ENCODE assay signal across 1 cellular context in genomic region chr3:45123030-45123429, GRCh38.
TF ChIP-seq lines count a peak whose summit lies in the region.

No MANE protein-coding gene starts in this region.

TF ChIP-seq in GM23338, 12 proteins besides CTCF, POLR2A, EP300 and RAD21 (continued from another document):
- TF ChIP-seq, protein P1, sequence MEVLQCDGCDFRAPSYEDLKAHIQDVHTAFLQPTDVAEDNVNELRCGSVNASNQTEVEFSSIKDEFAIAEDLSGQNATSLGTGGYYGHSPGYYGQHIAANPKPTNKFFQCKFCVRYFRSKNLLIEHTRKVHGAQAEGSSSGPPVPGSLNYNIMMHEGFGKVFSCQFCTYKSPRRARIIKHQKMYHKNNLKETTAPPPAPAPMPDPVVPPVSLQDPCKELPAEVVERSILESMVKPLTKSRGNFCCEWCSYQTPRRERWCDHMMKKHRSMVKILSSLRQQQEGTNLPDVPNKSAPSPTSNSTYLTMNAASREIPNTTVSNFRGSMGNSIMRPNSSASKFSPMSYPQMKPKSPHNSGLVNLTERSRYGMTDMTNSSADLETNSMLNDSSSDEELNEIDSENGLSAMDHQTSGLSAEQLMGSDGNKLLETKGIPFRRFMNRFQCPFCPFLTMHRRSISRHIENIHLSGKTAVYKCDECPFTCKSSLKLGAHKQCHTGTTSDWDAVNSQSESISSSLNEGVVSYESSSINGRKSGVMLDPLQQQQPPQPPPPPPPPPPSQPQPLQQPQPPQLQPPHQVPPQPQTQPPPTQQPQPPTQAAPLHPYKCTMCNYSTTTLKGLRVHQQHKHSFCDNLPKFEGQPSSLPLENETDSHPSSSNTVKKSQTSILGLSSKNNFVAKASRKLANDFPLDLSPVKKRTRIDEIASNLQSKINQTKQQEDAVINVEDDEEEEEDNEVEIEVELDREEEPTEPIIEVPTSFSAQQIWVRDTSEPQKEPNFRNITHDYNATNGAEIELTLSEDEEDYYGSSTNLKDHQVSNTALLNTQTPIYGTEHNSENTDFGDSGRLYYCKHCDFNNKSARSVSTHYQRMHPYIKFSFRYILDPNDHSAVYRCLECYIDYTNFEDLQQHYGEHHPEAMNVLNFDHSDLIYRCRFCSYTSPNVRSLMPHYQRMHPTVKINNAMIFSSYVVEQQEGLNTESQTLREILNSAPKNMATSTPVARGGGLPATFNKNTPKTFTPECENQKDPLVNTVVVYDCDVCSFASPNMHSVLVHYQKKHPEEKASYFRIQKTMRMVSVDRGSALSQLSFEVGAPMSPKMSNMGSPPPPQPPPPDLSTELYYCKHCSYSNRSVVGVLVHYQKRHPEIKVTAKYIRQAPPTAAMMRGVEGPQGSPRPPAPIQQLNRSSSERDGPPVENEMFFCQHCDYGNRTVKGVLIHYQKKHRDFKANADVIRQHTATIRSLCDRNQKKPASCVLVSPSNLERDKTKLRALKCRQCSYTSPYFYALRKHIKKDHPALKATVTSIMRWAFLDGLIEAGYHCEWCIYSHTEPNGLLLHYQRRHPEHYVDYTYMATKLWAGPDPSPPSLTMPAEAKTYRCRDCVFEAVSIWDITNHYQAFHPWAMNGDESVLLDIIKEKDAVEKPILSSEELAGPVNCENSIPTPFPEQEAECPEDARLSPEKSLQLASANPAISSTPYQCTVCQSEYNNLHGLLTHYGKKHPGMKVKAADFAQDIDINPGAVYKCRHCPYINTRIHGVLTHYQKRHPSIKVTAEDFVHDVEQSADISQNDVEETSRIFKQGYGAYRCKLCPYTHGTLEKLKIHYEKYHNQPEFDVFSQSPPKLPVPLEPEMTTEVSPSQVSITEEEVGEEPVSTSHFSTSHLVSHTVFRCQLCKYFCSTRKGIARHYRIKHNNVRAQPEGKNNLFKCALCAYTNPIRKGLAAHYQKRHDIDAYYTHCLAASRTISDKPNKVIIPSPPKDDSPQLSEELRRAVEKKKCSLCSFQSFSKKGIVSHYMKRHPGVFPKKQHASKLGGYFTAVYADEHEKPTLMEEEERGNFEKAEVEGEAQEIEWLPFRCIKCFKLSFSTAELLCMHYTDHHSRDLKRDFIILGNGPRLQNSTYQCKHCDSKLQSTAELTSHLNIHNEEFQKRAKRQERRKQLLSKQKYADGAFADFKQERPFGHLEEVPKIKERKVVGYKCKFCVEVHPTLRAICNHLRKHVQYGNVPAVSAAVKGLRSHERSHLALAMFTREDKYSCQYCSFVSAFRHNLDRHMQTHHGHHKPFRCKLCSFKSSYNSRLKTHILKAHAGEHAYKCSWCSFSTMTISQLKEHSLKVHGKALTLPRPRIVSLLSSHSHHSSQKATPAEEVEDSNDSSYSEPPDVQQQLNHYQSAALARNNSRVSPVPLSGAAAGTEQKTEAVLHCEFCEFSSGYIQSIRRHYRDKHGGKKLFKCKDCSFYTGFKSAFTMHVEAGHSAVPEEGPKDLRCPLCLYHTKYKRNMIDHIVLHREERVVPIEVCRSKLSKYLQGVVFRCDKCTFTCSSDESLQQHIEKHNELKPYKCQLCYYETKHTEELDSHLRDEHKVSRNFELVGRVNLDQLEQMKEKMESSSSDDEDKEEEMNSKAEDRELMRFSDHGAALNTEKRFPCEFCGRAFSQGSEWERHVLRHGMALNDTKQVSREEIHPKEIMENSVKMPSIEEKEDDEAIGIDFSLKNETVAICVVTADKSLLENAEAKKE (CRISPR knock-in tag; IDR thresholded peaks at IDR 0.05), result no peak
- TF ChIP-seq EZH2phosphoT487 (IDR thresholded peaks at IDR 0.05; ENCODE audit: unreplicated experiment), result no peak
- no peak for TF ChIP-seq ZNF331 (CRISPR knock-in tag; IDR thresholded peaks at IDR 0.05; ENCODE audit: low read depth)
- no peak for TF ChIP-seq ZNF114 (CRISPR knock-in tag; IDR thresholded peaks at IDR 0.05)
- TF ChIP-seq JUNB (IDR thresholded peaks at IDR 0.05; ENCODE audit: unreplicated experiment), result no peak
- no peak for TF ChIP-seq POLR2AphosphoS5 (IDR thresholded peaks at IDR 0.05; ENCODE audit: low read depth)
- no peak for TF ChIP-seq STAT1 (IDR thresholded peaks at IDR 0.05; ENCODE audit: unreplicated experiment)
- no peak for TF ChIP-seq EZH2 (IDR thresholded peaks at IDR 0.05; ENCODE audit: low read depth, unreplicated experiment)
- TF ChIP-seq, protein P2, sequence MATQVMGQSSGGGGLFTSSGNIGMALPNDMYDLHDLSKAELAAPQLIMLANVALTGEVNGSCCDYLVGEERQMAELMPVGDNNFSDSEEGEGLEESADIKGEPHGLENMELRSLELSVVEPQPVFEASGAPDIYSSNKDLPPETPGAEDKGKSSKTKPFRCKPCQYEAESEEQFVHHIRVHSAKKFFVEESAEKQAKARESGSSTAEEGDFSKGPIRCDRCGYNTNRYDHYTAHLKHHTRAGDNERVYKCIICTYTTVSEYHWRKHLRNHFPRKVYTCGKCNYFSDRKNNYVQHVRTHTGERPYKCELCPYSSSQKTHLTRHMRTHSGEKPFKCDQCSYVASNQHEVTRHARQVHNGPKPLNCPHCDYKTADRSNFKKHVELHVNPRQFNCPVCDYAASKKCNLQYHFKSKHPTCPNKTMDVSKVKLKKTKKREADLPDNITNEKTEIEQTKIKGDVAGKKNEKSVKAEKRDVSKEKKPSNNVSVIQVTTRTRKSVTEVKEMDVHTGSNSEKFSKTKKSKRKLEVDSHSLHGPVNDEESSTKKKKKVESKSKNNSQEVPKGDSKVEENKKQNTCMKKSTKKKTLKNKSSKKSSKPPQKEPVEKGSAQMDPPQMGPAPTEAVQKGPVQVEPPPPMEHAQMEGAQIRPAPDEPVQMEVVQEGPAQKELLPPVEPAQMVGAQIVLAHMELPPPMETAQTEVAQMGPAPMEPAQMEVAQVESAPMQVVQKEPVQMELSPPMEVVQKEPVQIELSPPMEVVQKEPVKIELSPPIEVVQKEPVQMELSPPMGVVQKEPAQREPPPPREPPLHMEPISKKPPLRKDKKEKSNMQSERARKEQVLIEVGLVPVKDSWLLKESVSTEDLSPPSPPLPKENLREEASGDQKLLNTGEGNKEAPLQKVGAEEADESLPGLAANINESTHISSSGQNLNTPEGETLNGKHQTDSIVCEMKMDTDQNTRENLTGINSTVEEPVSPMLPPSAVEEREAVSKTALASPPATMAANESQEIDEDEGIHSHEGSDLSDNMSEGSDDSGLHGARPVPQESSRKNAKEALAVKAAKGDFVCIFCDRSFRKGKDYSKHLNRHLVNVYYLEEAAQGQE (IDR thresholded peaks at IDR 0.05; ENCODE audit: unreplicated experiment), result no peak
- TF ChIP-seq ETS1 (IDR thresholded peaks at IDR 0.05), result no peak
TF ChIP-seq in GM23338: peak in this region for 0.
